Comparison of ENCODE assay signal across 8 cellular contexts in the genomic region with DNA sequence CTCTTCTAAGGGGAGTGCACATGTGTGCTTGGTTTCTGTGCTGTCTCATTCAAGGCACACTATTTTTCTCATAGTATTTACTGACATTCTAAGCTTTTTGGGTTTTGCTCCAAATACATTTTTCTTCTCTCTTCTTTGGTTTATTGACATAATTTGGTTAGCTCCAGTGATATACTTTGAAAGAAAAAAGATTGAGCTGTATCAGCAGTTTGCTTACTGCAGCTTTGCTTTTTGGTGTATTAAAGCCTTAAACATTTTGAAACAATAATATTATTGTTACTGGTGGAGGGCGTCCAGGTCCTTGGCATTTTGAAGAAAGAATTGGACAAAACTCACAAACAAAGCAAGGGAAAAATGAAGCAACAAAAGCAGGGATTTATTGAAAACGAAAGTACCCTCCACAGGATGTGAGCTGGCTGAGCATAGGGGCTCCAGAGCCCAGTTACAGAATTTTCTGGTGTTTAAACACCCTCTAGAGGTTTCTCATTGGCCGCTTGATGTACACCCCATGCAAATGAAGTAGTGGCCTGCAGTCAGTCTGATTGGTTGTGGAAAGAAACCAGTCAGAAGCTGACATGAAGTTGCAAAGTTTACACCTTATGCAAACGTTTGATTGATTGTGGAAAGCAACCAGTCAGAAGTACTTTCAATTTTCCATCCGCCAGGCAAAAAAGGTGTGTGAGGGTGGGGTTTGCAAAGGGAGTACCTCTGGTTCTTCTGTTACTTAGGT.
A peak's percentile ranks its signal among the peaks of the same experiment; 100 is the strongest.
DNase-seq lines count a peak whose midpoint lies in the region; ATAC-seq and TF ChIP-seq lines count a peak whose summit lies in the region.

No MANE protein-coding gene starts in this region.

- peaks cover 15% of the 10 kb centered on the region for H3K27me3 Mint-ChIP-seq in activated CD8-positive, alpha-beta memory T cell treated with anti-CD3 and anti-CD28 coated beads, Interleukin-2, amount 10 ng/mL, durations not matched to agents 7 days and 5 days
- peaks cover 2% of the 10 kb centered on the region for H3K27me3 Mint-ChIP-seq in activated CD8-positive, alpha-beta T cell treated with anti-CD3 and anti-CD28 coated beads, Interleukin-2, amount 10 ng/mL, durations not matched to agents 7 days and 5 days (ENCODE audit: low read depth)

- peak; percentile 48 for DNase-seq in activated CD8-positive, alpha-beta memory T cell treated with anti-CD3 and anti-CD28 coated beads, Interleukin-2, amount 10 ng/mL, durations not matched to agents 7 days and 5 days
- DNase-seq in activated CD8-positive, alpha-beta memory T cell treated with anti-CD3 and anti-CD28 coated beads, Interleukin-2, amount 50 U/mL, for 4 hours, result no peak
- peak; percentile 51 for DNase-seq in activated CD8-positive, alpha-beta T cell treated with anti-CD3 and anti-CD28 coated beads, Interleukin-2, amount 10 ng/mL, durations not matched to agents 7 days and 5 days
- DNase-seq in cardiac septum (ENCODE audit: low spot score) (peak; percentile 63), islet precursor cell (no peak), GM10248 (ENCODE audit: extremely low spot score) (no peak)
- DNase-seq in stimulated activated naive CD8-positive, alpha-beta T cell treated with anti-CD3 and anti-CD28 coated beads, Interleukin-15, Interleukin-2, amounts not matched to agents 100 U/mL and 50 U/mL, for 24 hours, result no peak

- intact Hi-C loops in cardiac septum (cut with DNase I), result no loop called here

- CTCF ChIA-PET in activated CD8-positive, alpha-beta memory T cell treated with anti-CD3 and anti-CD28 coated beads, Interleukin-2, amount 10 ng/mL, durations not matched to agents 7 days and 5 days (lab: Charles Lee), result no interaction called here
- CTCF ChIA-PET in activated CD8-positive, alpha-beta T cell treated with anti-CD3 and anti-CD28 coated beads, Interleukin-2, amount 10 ng/mL, durations not matched to agents 7 days and 5 days (lab: Charles Lee), result no interaction called here
- CTCF ChIA-PET in GM10248 (lab: Yijun Ruan, JAX), result interaction anchor here (1.0 to 1.2 kb wide), 2 partner anchors 9 to 26 kb away, joined by 3 to 4 read pairs; no protein-coding TSS in a partner anchor

- no peak for TF ChIP-seq CTCF in GM10248 (IDR thresholded peaks at IDR 0.05; ENCODE audit: control extremely low read depth, extremely low read depth, low read depth, missing control alignments)

- no peaks in the 10 kb centered on the region for H3K36me3 Mint-ChIP-seq in activated CD8-positive, alpha-beta memory T cell treated with anti-CD3 and anti-CD28 coated beads, Interleukin-2, amount 10 ng/mL, durations not matched to agents 7 days and 5 days
- H3K36me3 Mint-ChIP-seq in activated CD8-positive, alpha-beta T cell treated with anti-CD3 and anti-CD28 coated beads, Interleukin-2, amount 10 ng/mL, durations not matched to agents 7 days and 5 days (ENCODE audit: low read depth), result peaks cover 2% of the 10 kb centered on the region

- H3K9me3 Mint-ChIP-seq in activated CD8-positive, alpha-beta memory T cell treated with anti-CD3 and anti-CD28 coated beads, Interleukin-2, amount 10 ng/mL, durations not matched to agents 7 days and 5 days (ENCODE audit: low read depth), result peaks cover 4% of the 10 kb centered on the region
- H3K9me3 Mint-ChIP-seq in activated CD8-positive, alpha-beta T cell treated with anti-CD3 and anti-CD28 coated beads, Interleukin-2, amount 10 ng/mL, durations not matched to agents 7 days and 5 days (ENCODE audit: insufficient read depth), result peaks cover 12% of the 10 kb centered on the region

- H3K4me1 Mint-ChIP-seq in activated CD8-positive, alpha-beta memory T cell treated with anti-CD3 and anti-CD28 coated beads, Interleukin-2, amount 10 ng/mL, durations not matched to agents 7 days and 5 days, result peaks cover 5% of the 10 kb centered on the region
- peaks cover 12% of the 10 kb centered on the region for H3K4me1 Mint-ChIP-seq in activated CD8-positive, alpha-beta T cell treated with anti-CD3 and anti-CD28 coated beads, Interleukin-2, amount 10 ng/mL, durations not matched to agents 7 days and 5 days (ENCODE audit: low read depth)

- ATAC-seq in activated CD8-positive, alpha-beta memory T cell treated with anti-CD3 and anti-CD28 coated beads, Interleukin-2, amount 10 ng/mL, durations not matched to agents 7 days and 5 days, result peak; percentile 76
- ATAC-seq in activated CD8-positive, alpha-beta T cell treated with anti-CD3 and anti-CD28 coated beads, Interleukin-2, amount 10 ng/mL, durations not matched to agents 7 days and 5 days, result peak; percentile 95
- peak; percentile 80 for ATAC-seq in stimulated activated naive CD8-positive, alpha-beta T cell treated with anti-CD3 and anti-CD28 coated beads, Interleukin-15, Interleukin-2, amounts not matched to agents 100 U/mL and 50 U/mL, for 24 hours
- no peak for ATAC-seq in GM21423 (IDR thresholded peaks at IDR 0.05; ENCODE audit: unreplicated experiment)

- POLR2A ChIA-PET in activated CD8-positive, alpha-beta T cell treated with anti-CD3 and anti-CD28 coated beads, Interleukin-2, amount 10 ng/mL, durations not matched to agents 7 days and 5 days (lab: Charles Lee), result no interaction called here
- POLR2A ChIA-PET in GM10248 (lab: Yijun Ruan, JAX), result no interaction called here

- H3K27ac Mint-ChIP-seq in activated CD8-positive, alpha-beta memory T cell treated with anti-CD3 and anti-CD28 coated beads, Interleukin-2, amount 10 ng/mL, durations not matched to agents 7 days and 5 days, result no peak overlapping the region
- H3K27ac Mint-ChIP-seq in activated CD8-positive, alpha-beta T cell treated with anti-CD3 and anti-CD28 coated beads, Interleukin-2, amount 10 ng/mL, durations not matched to agents 7 days and 5 days, result no peak overlapping the region

- H3K4me3 Mint-ChIP-seq in activated CD8-positive, alpha-beta memory T cell treated with anti-CD3 and anti-CD28 coated beads, Interleukin-2, amount 10 ng/mL, durations not matched to agents 7 days and 5 days, result no peak overlapping the region
- H3K4me3 Mint-ChIP-seq in activated CD8-positive, alpha-beta T cell treated with anti-CD3 and anti-CD28 coated beads, Interleukin-2, amount 10 ng/mL, durations not matched to agents 7 days and 5 days, result peak overlapping the region; percentile 20

Comparison
In these comparisons a context has a peak if more than half of its experiments do, and no peak if none do; other contexts are left out.
1. DNase-seq: peak in activated CD8-positive, alpha-beta memory T cell treated with anti-CD3 and anti-CD28 coated beads, Interleukin-2, amount 10 ng/mL, durations not matched to agents 7 days and 5 days (single experiment), activated CD8-positive, alpha-beta T cell treated with anti-CD3 and anti-CD28 coated beads, Interleukin-2, amount 10 ng/mL, durations not matched to agents 7 days and 5 days (single experiment) and cardiac septum (single experiment); none in activated CD8-positive, alpha-beta memory T cell treated with anti-CD3 and anti-CD28 coated beads, Interleukin-2, amount 50 U/mL, for 4 hours (single experiment), stimulated activated naive CD8-positive, alpha-beta T cell treated with anti-CD3 and anti-CD28 coated beads, Interleukin-15, Interleukin-2, amounts not matched to agents 100 U/mL and 50 U/mL, for 24 hours (single experiment), islet precursor cell (single experiment) and GM10248 (single experiment).